In genomic region chr17:40953876-40954275, GRCh38 we compare ENCODE assay signal across 18 cellular contexts. TPM values are rescaled to one million over a fixed set of nuclear protein-coding genes. Genes with fewer than 3 reads are reported as not detected.
DNase-seq lines count a peak whose midpoint lies in the region; ATAC-seq and TF ChIP-seq lines count a peak whose summit lies in the region.
"Had no signal": no experiment of that assay in that cellular context is flagged by ENCODE, and none has a peak within 500 bp of the region (broad histone marks: within the 10 kb centered on the region; RNA-seq: fewer than 3 reads in every experiment).

No MANE protein-coding gene starts in this region.

- no peak overlapping the region for H3K27ac ChIP-seq in prostate gland

- no peak for TF ChIP-seq POLR2A in prostate gland (IDR thresholded peaks at IDR 0.05)

- intact Hi-C loops in prostate gland (cut with DNase I): no loop called here

- no peak for TF ChIP-seq CTCF in choroid plexus epithelial cell (conservative IDR thresholded peaks at IDR 0.05; ENCODE audit: low read depth, low read length)
- no peak for TF ChIP-seq CTCF in prostate gland (IDR thresholded peaks at IDR 0.05)
- no peak for TF ChIP-seq CTCF in GM20000 (IDR thresholded peaks at IDR 0.05; ENCODE audit: extremely low read depth, missing control alignments)

- no peaks in the 10 kb centered on the region for H3K9me3 ChIP-seq in prostate gland
- H3K9me3 ChIP-seq: mucosa of descending colon had no signal

- H3K4me3 ChIP-seq in choroid plexus epithelial cell (ENCODE audit: low read depth, low read length) (no peak overlapping the region), prostate gland (no peak overlapping the region)
- H3K4me3 ChIP-seq: mucosa of descending colon, skin epidermis had no signal

- ATAC-seq in GM21381 (IDR thresholded peaks at IDR 0.05; ENCODE audit: unreplicated experiment): no peak
- ATAC-seq in stimulated activated naive CD8-positive, alpha-beta T cell treated with anti-CD3 and anti-CD28 coated beads, Interleukin-15, Interleukin-2, amounts not matched to agents 100 U/mL and 50 U/mL, for 24 hours: no peak
- ATAC-seq: HepG2, mucosa of descending colon had no signal

- no peaks in the 10 kb centered on the region for H3K4me1 ChIP-seq in prostate gland (replicated peaks)

- H3K27me3 ChIP-seq in prostate gland (replicated peaks; ENCODE audit: insufficient read depth): no peaks in the 10 kb centered on the region

- no peaks in the 10 kb centered on the region for H3K36me3 ChIP-seq in prostate gland

- peak; percentile 81 for DNase-seq in CD1c-positive myeloid dendritic cell (ENCODE audit: extremely low spot score)
- DNase-seq in HT1080 (ENCODE audit: low read depth): peak; percentile 69
- DNase-seq in choroid plexus epithelial cell (ENCODE audit: low read depth): peak; percentile 80
- DNase-seq in prostate gland (ENCODE audit: low spot score): peak; percentile 10
- DNase-seq in stimulated activated naive CD8-positive, alpha-beta T cell treated with anti-CD3 and anti-CD28 coated beads, Interleukin-15, Interleukin-2, amounts not matched to agents 100 U/mL and 50 U/mL, for 24 hours: no peak
- DNase-seq in GM20000 (ENCODE audit: low spot score): no peak
- DNase-seq in NCI-H2196 treated with DMSO at 0.1 percent for 48 hours (lab: John Stamatoyannopoulos, UW; ENCODE audit: unreplicated experiment): no peak
- DNase-seq: activated naive CD4-positive, alpha-beta T cell treated with Interleukin-2 at 50 U/mL for 16 hours; DMS 273 treated with DMSO at 0.1 percent for 48 hours; H7; mucosa of descending colon; NCI-H1417 treated with DMSO at 0.1 percent for 48 hours; NCI-H774 had no signal

- WGBS in prostate gland: 43% methylated on average over 2 of the region's 2 CpGs

RNA-seq across cellular contexts. Expression of gene KRT39, which starts 12.9 kb away (rescaled TPM):
- total RNA-seq in HT1080 (2014; rRNA removed; shearing (Covaris generic)): not detected in 2 replicates
- not detected in 2 replicates for polyA plus RNA-seq in HT1080 (2015; cell fraction: cytosol; rRNA removed)
- not detected in 2 replicates for polyA plus RNA-seq in HT1080 (2015; cell fraction: nucleus; rRNA removed)
- total RNA-seq in prostate gland: not detected
- total RNA-seq: dermis microvascular lymphatic vessel endothelial cell, H7, SK-MEL-5 had no signal

RNA-seq across cellular contexts. Expression of gene KRT23, which starts 16.4 kb away (rescaled TPM):
- total RNA-seq in HT1080 (2014; rRNA removed; shearing (Covaris generic)): 0.33 TPM in 1 of 2 replicates, not detected in the other
- not detected in 2 replicates for polyA plus RNA-seq in HT1080 (2015; cell fraction: cytosol; rRNA removed)
- polyA plus RNA-seq in HT1080 (2015; cell fraction: nucleus; rRNA removed): not detected in 2 replicates
- total RNA-seq in prostate gland: 10 to 100 TPM; 19.6 to 38.9 TPM
- total RNA-seq: dermis microvascular lymphatic vessel endothelial cell, H7, SK-MEL-5 had no signal

RNA-seq across cellular contexts. Expression of gene KRT40, which starts 30.2 kb away (rescaled TPM):
- not detected in 2 replicates for total RNA-seq in HT1080 (2014; rRNA removed; shearing (Covaris generic))
- not detected in 2 replicates for polyA plus RNA-seq in HT1080 (2015; cell fraction: cytosol; rRNA removed)
- not detected in 2 replicates for polyA plus RNA-seq in HT1080 (2015; cell fraction: nucleus; rRNA removed)
- total RNA-seq in prostate gland: under 1 TPM in 1 of 2 donors, not detected in 1; 0.74 TPM
- total RNA-seq: dermis microvascular lymphatic vessel endothelial cell, H7, HepG2, SK-MEL-5 had no signal
- polyA plus RNA-seq: HepG2 had no signal

RNA-seq across cellular contexts. Expression of gene KRTAP3-3, which starts 40.1 kb away (rescaled TPM):
- total RNA-seq in HT1080 (2014; rRNA removed; shearing (Covaris generic)): not detected in 2 replicates
- polyA plus RNA-seq in HT1080 (2015; cell fraction: cytosol; rRNA removed): not detected in 2 replicates
- polyA plus RNA-seq in HT1080 (2015; cell fraction: nucleus; rRNA removed): not detected in 2 replicates
- total RNA-seq in prostate gland: not detected
- total RNA-seq: dermis microvascular lymphatic vessel endothelial cell, H7, HepG2, mucosa of descending colon, SK-MEL-5 had no signal
- polyA plus RNA-seq: HepG2 had no signal

RNA-seq across cellular contexts. Expression of gene KRTAP3-2, which starts 45.8 kb away (rescaled TPM):
- total RNA-seq in HT1080 (2014; rRNA removed; shearing (Covaris generic)): not detected in 2 replicates
- polyA plus RNA-seq in HT1080 (2015; cell fraction: cytosol; rRNA removed): not detected in 2 replicates
- polyA plus RNA-seq in HT1080 (2015; cell fraction: nucleus; rRNA removed): not detected in 2 replicates
- not detected for total RNA-seq in prostate gland
- total RNA-seq: dermis microvascular lymphatic vessel endothelial cell, H7, HepG2, mucosa of descending colon, SK-MEL-5 had no signal
- polyA plus RNA-seq: HepG2 had no signal

Comparison
In these comparisons a context has a peak if more than half of its experiments do, and no peak if none do; other contexts are left out.
1. DNase-seq: peak in CD1c-positive myeloid dendritic cell (single experiment), HT1080 (single experiment), choroid plexus epithelial cell (single experiment) and prostate gland (single experiment); none in stimulated activated naive CD8-positive, alpha-beta T cell treated with anti-CD3 and anti-CD28 coated beads, Interleukin-15, Interleukin-2, amounts not matched to agents 100 U/mL and 50 U/mL, for 24 hours (single experiment), GM20000 (single experiment) and NCI-H2196 treated with DMSO at 0.1 percent for 48 hours (single experiment).
2. RNA of gene KRT23, which starts 16.4 kb away (total RNA-seq): 19.6 to 38.9 TPM in prostate gland; 0.33 TPM in HT1080; every median in the first group is over 10 times any median in the second.